ENCODE assay signal across 32 cellular contexts in the genomic region with DNA sequence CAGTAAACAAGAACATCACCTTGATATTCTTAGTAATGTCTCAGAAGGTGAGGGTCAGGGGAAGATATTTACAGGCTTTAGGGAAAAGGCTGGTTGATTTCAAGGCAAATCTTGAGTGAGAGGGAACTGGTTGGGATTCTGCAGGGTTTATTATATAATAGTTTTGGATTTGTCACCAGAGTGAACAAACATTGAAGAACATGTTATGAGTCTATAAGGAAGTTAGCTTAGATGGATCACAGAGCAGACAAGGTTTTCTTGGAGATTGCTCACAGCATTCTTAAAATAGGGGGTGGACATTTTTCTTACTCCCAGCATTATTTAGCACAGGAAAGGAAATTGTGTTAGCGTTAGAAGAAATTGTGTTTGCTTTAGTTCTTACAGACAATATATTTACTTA.
"Had no signal": no experiment of that assay in that cellular context is flagged by ENCODE, and none has a peak within 500 bp of the region (broad histone marks: within the 10 kb centered on the region; RNA-seq: fewer than 3 reads in every experiment).

No MANE protein-coding gene starts in this region.

- FAIRE-seq: astrocyte had no signal

- DNase-seq: activated CD4-positive, alpha-beta T cell treated with anti-CD3 and anti-CD28 coated beads, Interleukin-2, amount 10 ng/mL, durations not matched to agents 24 days and 14 days; activated CD4-positive, alpha-beta T cell treated with anti-CD3 and anti-CD28 coated beads, Interleukin-2, amount 50 U/mL, for 48 hours; activated CD4-positive, CD25-positive, alpha-beta regulatory T cell treated with anti-CD3 and anti-CD28 coated beads, Interleukin-2, amount 50 U/mL, for 72 hours; activated CD8-positive, alpha-beta memory T cell treated with anti-CD3 and anti-CD28 coated beads, Interleukin-2, amount 10 ng/mL, durations not matched to agents 7 days and 5 days; activated effector memory CD4-positive, alpha-beta T cell treated with Interleukin-2 at 50 U/mL for 16 hours; activated naive CD4-positive, alpha-beta T cell; activated naive CD8-positive, alpha-beta T cell treated with anti-CD3 and anti-CD28 coated beads, Interleukin-2, amount 50 U/mL, for 24 hours; activated T-cell treated with anti-CD3 and anti-CD28 coated beads, Interleukin-2, amount 50 U/mL, for 24 hours; amniotic stem cell; brain microvascular endothelial cell; caudate nucleus; Kasumi-1; KBM-7; NCI-H1048; NCI-H146; NCI-H187 treated with DMSO at 0.1 percent for 48 hours; NCI-H2081 treated with DMSO at 0.1 percent for 48 hours; NCI-H2171; NCI-H226; NCI-H526 treated with DMSO at 0.1 percent for 48 hours; NCI-H82; Peyer's patch; Right ventricle myocardium superior; SJCRH30; SW 1271 had no signal

- H3K4me1 ChIP-seq: Peyer's patch, SJCRH30 had no signal

- H3K27ac Mint-ChIP-seq: activated CD4-positive, alpha-beta T cell treated with anti-CD3 and anti-CD28 coated beads, Interleukin-2, amount 10 ng/mL, durations not matched to agents 24 days and 14 days; activated CD8-positive, alpha-beta memory T cell treated with anti-CD3 and anti-CD28 coated beads, Interleukin-2, amount 10 ng/mL, durations not matched to agents 7 days and 5 days; activated naive CD8-positive, alpha-beta T cell treated with anti-CD3 and anti-CD28 coated beads, Interleukin-2, amount 50 U/mL, for 24 hours; activated T-cell treated with anti-CD3 and anti-CD28 coated beads, Interleukin-2, amount 50 U/mL, for 24 hours; activated T-helper 1 cell treated with anti-CD3 and anti-CD28 coated beads, Interleukin-12 subunit alpha, Interleukin-12 subunit beta, Interleukin-2, Interleukin-4 antibody, amounts not matched to agents 30 ng/mL and 10 ng/mL and 1 ng/mL, durations not matched to agents 14 hours and 24 hours and 36 hours; T-helper 2 cell treated with Interferon-gamma antibody and Interleukin-4, amounts not matched to agents 5 μg/mL and 100 μg/mL, for 36 hours; WTC11 had no signal

- ATAC-seq: activated CD8-positive, alpha-beta memory T cell treated with anti-CD3 and anti-CD28 coated beads, Interleukin-2, amount 10 ng/mL, durations not matched to agents 7 days and 5 days; activated naive CD4-positive, alpha-beta T cell treated with anti-CD3 and anti-CD28 coated beads, Interleukin-2, amount 50 U/mL, for 72 hours; activated naive CD8-positive, alpha-beta T cell treated with anti-CD3 and anti-CD28 coated beads, Interleukin-2, amount 50 U/mL, for 24 hours; SK-N-SH treated with all-trans-retinoic acid at 6 μM for 48 hours; WTC11 had no signal

- H3K9me3 Mint-ChIP-seq: activated CD4-positive, alpha-beta T cell treated with anti-CD3 and anti-CD28 coated beads, Interleukin-2, amount 10 ng/mL, durations not matched to agents 24 days and 14 days; activated naive CD4-positive, alpha-beta T cell treated with anti-CD3 and anti-CD28 coated beads, Interleukin-2, amount 50 U/mL, for 72 hours; activated naive CD8-positive, alpha-beta T cell treated with anti-CD3 and anti-CD28 coated beads, Interleukin-2, amount 50 U/mL, for 24 hours; activated T-cell treated with anti-CD3 and anti-CD28 coated beads, Interleukin-2, amount 50 U/mL, for 24 hours; activated T-helper 1 cell treated with anti-CD3 and anti-CD28 coated beads, Interleukin-12 subunit alpha, Interleukin-12 subunit beta, Interleukin-2, Interleukin-4 antibody, amounts not matched to agents 30 ng/mL and 10 ng/mL and 1 ng/mL, durations not matched to agents 14 hours and 24 hours and 36 hours; T-helper 2 cell treated with Interferon-gamma antibody and Interleukin-4, amounts not matched to agents 5 μg/mL and 100 μg/mL, for 36 hours; WTC11 had no signal

- H3K4me1 Mint-ChIP-seq: activated CD4-positive, alpha-beta T cell treated with anti-CD3 and anti-CD28 coated beads, Interleukin-2, amount 10 ng/mL, durations not matched to agents 24 days and 14 days; activated CD8-positive, alpha-beta memory T cell treated with anti-CD3 and anti-CD28 coated beads, Interleukin-2, amount 10 ng/mL, durations not matched to agents 7 days and 5 days; activated naive CD8-positive, alpha-beta T cell treated with anti-CD3 and anti-CD28 coated beads, Interleukin-2, amount 50 U/mL, for 24 hours had no signal

- H3K36me3 Mint-ChIP-seq: activated CD8-positive, alpha-beta memory T cell treated with anti-CD3 and anti-CD28 coated beads, Interleukin-2, amount 10 ng/mL, durations not matched to agents 7 days and 5 days; activated naive CD4-positive, alpha-beta T cell treated with anti-CD3 and anti-CD28 coated beads, Interleukin-2, amount 50 U/mL, for 72 hours; WTC11 had no signal

- H3K27ac ChIP-seq: brain microvascular endothelial cell, Peyer's patch, RWPE1, SJCRH30 had no signal

- H3K27me3 ChIP-seq: brain microvascular endothelial cell, Peyer's patch, SJCRH30 had no signal

- H3K36me3 ChIP-seq: brain microvascular endothelial cell, Peyer's patch, SJCRH30 had no signal

- H3K4me3 Mint-ChIP-seq: activated CD4-positive, alpha-beta T cell treated with anti-CD3 and anti-CD28 coated beads, Interleukin-2, amount 10 ng/mL, durations not matched to agents 24 days and 14 days; activated CD8-positive, alpha-beta memory T cell treated with anti-CD3 and anti-CD28 coated beads, Interleukin-2, amount 10 ng/mL, durations not matched to agents 7 days and 5 days; activated naive CD8-positive, alpha-beta T cell treated with anti-CD3 and anti-CD28 coated beads, Interleukin-2, amount 50 U/mL, for 24 hours; activated T-cell treated with anti-CD3 and anti-CD28 coated beads, Interleukin-2, amount 50 U/mL, for 24 hours; activated T-helper 1 cell treated with anti-CD3 and anti-CD28 coated beads, Interleukin-12 subunit alpha, Interleukin-12 subunit beta, Interleukin-2, Interleukin-4 antibody, amounts not matched to agents 30 ng/mL and 10 ng/mL and 1 ng/mL, durations not matched to agents 14 hours and 24 hours and 36 hours; T-helper 2 cell treated with Interferon-gamma antibody and Interleukin-4, amounts not matched to agents 5 μg/mL and 100 μg/mL, for 36 hours; WTC11 had no signal

- H3K4me3 ChIP-seq: Peyer's patch, SJCRH30 had no signal

- H3K9me3 ChIP-seq: Peyer's patch, SJCRH30 had no signal
